1 cellular context compared by ENCODE assay signal in the genomic region with DNA sequence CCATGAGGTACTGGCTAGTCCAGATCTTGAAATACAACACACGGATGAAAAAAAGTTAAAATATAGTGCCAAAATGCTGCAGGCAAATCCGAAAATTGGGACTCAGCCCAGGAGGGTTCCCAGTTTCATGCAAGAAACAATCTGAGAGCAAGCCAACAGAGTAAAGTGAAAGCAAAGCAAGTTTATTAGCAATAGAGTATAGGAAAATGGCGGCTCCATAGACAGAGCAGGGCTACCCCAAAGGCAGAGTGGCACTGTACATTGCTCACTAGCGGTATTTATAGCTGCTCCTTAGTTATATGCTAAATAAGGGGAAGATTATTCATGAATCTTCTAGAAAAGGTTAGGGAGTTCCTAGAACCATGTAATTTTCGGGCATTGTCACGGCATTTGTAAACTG.
TF ChIP-seq lines count a peak whose summit lies in the region.

No MANE protein-coding gene starts in this region.

TF ChIP-seq in GM12891, 5 proteins besides CTCF, POLR2A, EP300 and RAD21:
- TF ChIP-seq POU2F2 (IDR thresholded peaks at IDR 0.05; ENCODE audit: low read depth, low read length) (no peak), TAF1 (IDR thresholded peaks at IDR 0.05; ENCODE audit: low read depth, low read length) (no peak), POLR2AphosphoS5 (IDR thresholded peaks at IDR 0.05; ENCODE audit: low read depth, low read length) (no peak), SPI1 (IDR thresholded peaks at IDR 0.05; ENCODE audit: low read depth, low read length) (no peak), PAX5 (IDR thresholded peaks at IDR 0.05; ENCODE audit: insufficient read depth, low read length, severe bottlenecking) (no peak)
